In genomic region chr12:131049002-131049401, GRCh38 we compare ENCODE assay signal across 18 cellular contexts.
"Had no signal": no experiment of that assay in that cellular context is flagged by ENCODE, and none has a peak within 500 bp of the region (broad histone marks: within the 10 kb centered on the region; RNA-seq: fewer than 3 reads in every experiment).

No MANE protein-coding gene starts in this region.

- H3K36me3 ChIP-seq: gastroesophageal sphincter, transverse colon had no signal

- H3K27ac Mint-ChIP-seq: activated CD4-positive, alpha-beta T cell treated with anti-CD3 and anti-CD28 coated beads for 36 hours; activated naive CD4-positive, alpha-beta T cell treated with anti-CD3 and anti-CD28 coated beads, Interleukin-2, amount 50 U/mL, for 72 hours; activated T-helper 1 cell treated with anti-CD3 and anti-CD28 coated beads, Interleukin-12 subunit alpha, Interleukin-12 subunit beta, Interleukin-2, Interleukin-4 antibody, amounts not matched to agents 30 ng/mL and 10 ng/mL and 1 ng/mL, durations not matched to agents 14 hours and 24 hours and 36 hours; stimulated activated memory B cell treated with anti-CD40 and anti-IgM and Interleukin-4, amounts not matched to agents 10 μg/mL and 1 μg/mL and 100 μg/mL, for 72 hours; T-cell; WTC11 had no signal

- H3K36me3 Mint-ChIP-seq: activated naive CD4-positive, alpha-beta T cell treated with anti-CD3 and anti-CD28 coated beads, Interleukin-2, amount 50 U/mL, for 72 hours; stimulated activated memory B cell treated with anti-CD40 and anti-IgM and Interleukin-4, amounts not matched to agents 10 μg/mL and 1 μg/mL and 100 μg/mL, for 72 hours; T-cell; WTC11 had no signal

- H3K9me3 ChIP-seq: esophagus muscularis mucosa, gastroesophageal sphincter, transverse colon had no signal

- DNase-seq: activated CD4-positive, alpha-beta T cell treated with anti-CD3 and anti-CD28 coated beads for 36 hours; activated CD4-positive, alpha-beta T cell treated with anti-CD3 and anti-CD28 coated beads, Interleukin-2, amount 50 U/mL, for 48 hours; activated gamma-delta T cell treated with Interleukin-2 at 50 U/mL for 16 hours; amniotic stem cell; dermis blood vessel endothelial cell; effector memory CD4-positive, alpha-beta T cell; left cardiac atrium; mammary epithelial cell; midbrain; stimulated activated CD4-positive, alpha-beta T cell treated with anti-CD3 and anti-CD28 coated beads, Interleukin-4, amount 100 ng/mL, for 4 hours; T-cell; transverse colon had no signal

- H3K4me1 ChIP-seq: transverse colon had no signal

- H3K4me1 Mint-ChIP-seq: activated CD4-positive, alpha-beta T cell treated with anti-CD3 and anti-CD28 coated beads for 36 hours; stimulated activated memory B cell treated with anti-CD40 and anti-IgM and Interleukin-4, amounts not matched to agents 10 μg/mL and 1 μg/mL and 100 μg/mL, for 72 hours; T-cell had no signal

- H3K27me3 ChIP-seq: esophagus muscularis mucosa, gastroesophageal sphincter, transverse colon had no signal

- H3K4me3 Mint-ChIP-seq: activated CD4-positive, alpha-beta T cell treated with anti-CD3 and anti-CD28 coated beads for 36 hours; activated T-helper 1 cell treated with anti-CD3 and anti-CD28 coated beads, Interleukin-12 subunit alpha, Interleukin-12 subunit beta, Interleukin-2, Interleukin-4 antibody, amounts not matched to agents 30 ng/mL and 10 ng/mL and 1 ng/mL, durations not matched to agents 14 hours and 24 hours and 36 hours; stimulated activated memory B cell treated with anti-CD40 and anti-IgM and Interleukin-4, amounts not matched to agents 10 μg/mL and 1 μg/mL and 100 μg/mL, for 72 hours; T-cell; WTC11 had no signal

- H3K27ac ChIP-seq: transverse colon had no signal

- H3K9me3 Mint-ChIP-seq: activated naive CD4-positive, alpha-beta T cell treated with anti-CD3 and anti-CD28 coated beads, Interleukin-2, amount 50 U/mL, for 72 hours; activated T-helper 1 cell treated with anti-CD3 and anti-CD28 coated beads, Interleukin-12 subunit alpha, Interleukin-12 subunit beta, Interleukin-2, Interleukin-4 antibody, amounts not matched to agents 30 ng/mL and 10 ng/mL and 1 ng/mL, durations not matched to agents 14 hours and 24 hours and 36 hours; T-cell; WTC11 had no signal

- H3K4me3 ChIP-seq: esophagus muscularis mucosa, gastroesophageal sphincter, transverse colon had no signal
